9 cellular contexts compared by ENCODE assay signal in genomic region chrX:39613997-39614679, GRCh38.
DNase-seq lines count a peak whose midpoint lies in the region; ATAC-seq and TF ChIP-seq lines count a peak whose summit lies in the region.
"Had no signal": no experiment of that assay in that cellular context is flagged by ENCODE, and none has a peak within 500 bp of the region (broad histone marks: within the 10 kb centered on the region; RNA-seq: fewer than 3 reads in every experiment).

No MANE protein-coding gene starts in this region.

- CTCF ChIA-PET in naive thymus-derived CD4-positive, alpha-beta T cell (lab: Charles Lee): interaction anchor here (1.2 kb wide), 1 partner anchor 16 kb away, joined by 3 read pairs; no protein-coding TSS in a partner anchor

- no peaks in the 10 kb centered on the region for H3K9me3 Mint-ChIP-seq in activated naive CD8-positive, alpha-beta T cell (ENCODE audit: low read depth)
- peaks cover 0 to 3% (median 0%) of the 10 kb centered on the region in 11 donors for H3K9me3 Mint-ChIP-seq in naive thymus-derived CD4-positive, alpha-beta T cell

- H3K4me3 Mint-ChIP-seq in activated naive CD8-positive, alpha-beta T cell: peak overlapping the region; percentile 86
- peak overlapping the region; percentile 80 to 91 (median 87) for H3K4me3 Mint-ChIP-seq in naive thymus-derived CD4-positive, alpha-beta T cell

- no peaks in the 10 kb centered on the region for H3K27me3 Mint-ChIP-seq in activated naive CD8-positive, alpha-beta T cell
- peaks cover 0 to 13% (median 0%) of the 10 kb centered on the region in 5 donors for H3K27me3 Mint-ChIP-seq in naive thymus-derived CD4-positive, alpha-beta T cell

- H3K27ac Mint-ChIP-seq in activated naive CD8-positive, alpha-beta T cell: peak overlapping the region; percentile 98
- peak overlapping the region in 6 of 9 donors; percentile 60 to 83 (median 76) for H3K27ac Mint-ChIP-seq in naive thymus-derived CD4-positive, alpha-beta T cell

- H3K27me3 ChIP-seq in heart left ventricle: peaks cover 0 to 33% (median 0%) of the 10 kb centered on the region in 9 donors
- peaks cover 0 to 5% of the 10 kb centered on the region in 2 donors for H3K27me3 ChIP-seq in right atrium auricular region
- no peaks in the 10 kb centered on the region for H3K27me3 ChIP-seq in naive thymus-derived CD4-positive, alpha-beta T cell (ENCODE audit: control insufficient read depth in 2 of 2, insufficient read depth in 2 of 2, low read length in 2 of 2)
- H3K27me3 ChIP-seq in upper lobe of left lung: no peaks in the 10 kb centered on the region

- ATAC-seq in heart left ventricle (no peak), upper lobe of left lung (ENCODE audit: low FRiP score in 2 of 2) (peak; percentile 23 to 59), HG03025 (IDR thresholded peaks at IDR 0.05; ENCODE audit: low FRiP score, unreplicated experiment) (no peak)
- ATAC-seq in naive thymus-derived CD4-positive, alpha-beta T cell: peak; percentile 60

- POLR2A ChIA-PET in naive thymus-derived CD4-positive, alpha-beta T cell (lab: Charles Lee): interaction anchor here (1.1 kb wide), 1 partner anchor 10 kb away, joined by 5 read pairs; no protein-coding TSS in a partner anchor

- TF ChIP-seq POLR2A in heart left ventricle (IDR thresholded peaks at IDR 0.05) (no peak), upper lobe of left lung (IDR thresholded peaks at IDR 0.05) (no peak)

- no peak for TF ChIP-seq EP300 in upper lobe of left lung (IDR thresholded peaks at IDR 0.05)

- no peaks in the 10 kb centered on the region for H3K36me3 ChIP-seq in heart left ventricle
- H3K36me3 ChIP-seq in right atrium auricular region: no peaks in the 10 kb centered on the region
- no peaks in the 10 kb centered on the region for H3K36me3 ChIP-seq in naive thymus-derived CD4-positive, alpha-beta T cell (ENCODE audit: control insufficient read depth in 2 of 3, insufficient read depth in 3 of 3, low read length in 3 of 3)
- H3K36me3 ChIP-seq in upper lobe of left lung: no peaks in the 10 kb centered on the region

- intact Hi-C loops in heart left ventricle (cut with DNase I): no loop called here
- intact Hi-C loops in naive thymus-derived CD4-positive, alpha-beta T cell (cut with micrococcal nuclease): no loop called here

- H3K4me3 ChIP-seq in heart left ventricle (peak overlapping the region in 10 of 12 donors; percentile 11 to 49 (median 34)), right atrium auricular region (peak overlapping the region in 1 of 2 donors; percentile 34), upper lobe of left lung (peak overlapping the region in 3 of 4 donors; percentile 21 to 31 (median 28))
- H3K4me3 ChIP-seq in naive thymus-derived CD4-positive, alpha-beta T cell (ENCODE audit: low read length): peak overlapping the region; percentile 48

- no peaks in the 10 kb centered on the region for H3K36me3 Mint-ChIP-seq in activated naive CD8-positive, alpha-beta T cell
- H3K36me3 Mint-ChIP-seq in naive thymus-derived CD4-positive, alpha-beta T cell: peaks cover 0 to 7% (median 0%) of the 10 kb centered on the region in 5 donors

- H3K4me1 ChIP-seq in heart left ventricle: peaks cover 0 to 10% (median 0%) of the 10 kb centered on the region in 12 donors
- H3K4me1 ChIP-seq in right atrium auricular region: peaks cover 0 to 10% of the 10 kb centered on the region in 2 donors
- H3K4me1 ChIP-seq in naive thymus-derived CD4-positive, alpha-beta T cell (ENCODE audit: control insufficient read depth in 2 of 2, insufficient read depth in 2 of 2, low read length in 2 of 2): peaks cover 0 to 3% of the 10 kb centered on the region in 2 donors
- H3K4me1 ChIP-seq in upper lobe of left lung: peaks cover 3 to 14% (median 9%) of the 10 kb centered on the region in 4 donors

- no peak for TF ChIP-seq CTCF in heart left ventricle (IDR thresholded peaks at IDR 0.05)
- no peak for TF ChIP-seq CTCF in right atrium auricular region (IDR thresholded peaks at IDR 0.05)
- no peak for TF ChIP-seq CTCF in upper lobe of left lung (IDR thresholded peaks at IDR 0.05)

- H3K4me1 Mint-ChIP-seq in activated naive CD8-positive, alpha-beta T cell (ENCODE audit: low read depth): peaks cover 23% of the 10 kb centered on the region
- H3K4me1 Mint-ChIP-seq in naive thymus-derived CD4-positive, alpha-beta T cell: peaks cover 6 to 19% (median 14%) of the 10 kb centered on the region in 7 donors

- no peak overlapping the region for H3K27ac ChIP-seq in heart left ventricle
- no peak overlapping the region for H3K27ac ChIP-seq in right atrium auricular region
- H3K27ac ChIP-seq in naive thymus-derived CD4-positive, alpha-beta T cell (ENCODE audit: low read depth, low read length): no peak overlapping the region
- H3K27ac ChIP-seq in upper lobe of left lung: peak overlapping the region in 3 of 4 donors; percentile 36 to 58 (median 52)
- H3K27ac ChIP-seq: C4-2B had no signal

- DNase-seq in heart left ventricle (no peak), right atrium auricular region (ENCODE audit: low spot score) (no peak), NCI-H524 (lab: John Stamatoyannopoulos, UW) (peak; percentile 78 to 87), upper lobe of left lung (no peak), HPDE6-E6E7 (ENCODE audit: extremely low spot score) (no peak)
- DNase-seq in naive thymus-derived CD4-positive, alpha-beta T cell: peak in 2 of 9 donors; percentile 33 to 65

- WGBS in heart left ventricle, 4 donors: 20 to 26% (median 25%) methylated on average over 22 to 23 of the region's 23 CpGs
- WGBS in upper lobe of left lung, 2 donors: 6 to 18% methylated on average over 16 to 23 of the region's 23 CpGs

- H3K9me3 ChIP-seq in heart left ventricle (no peaks in the 10 kb centered on the region), right atrium auricular region (no peaks in the 10 kb centered on the region), upper lobe of left lung (no peaks in the 10 kb centered on the region)
- H3K9me3 ChIP-seq in naive thymus-derived CD4-positive, alpha-beta T cell (ENCODE audit: control insufficient read depth in 2 of 3, low read length in 3 of 3): no peaks in the 10 kb centered on the region

Comparison
In these comparisons a context has a peak if more than half of its experiments do, and no peak if none do; other contexts are left out.
1. ATAC-seq: peak in naive thymus-derived CD4-positive, alpha-beta T cell (single experiment) and upper lobe of left lung (2 of 2); none in heart left ventricle (0 of 4) and HG03025 (single experiment).
2. DNase-seq: peak in NCI-H524 (2 of 2); none in heart left ventricle (0 of 5), right atrium auricular region (single experiment), upper lobe of left lung (0 of 2) and HPDE6-E6E7 (single experiment).
3. H3K27ac ChIP-seq: peak in upper lobe of left lung (3 of 4); none in heart left ventricle (0 of 12), right atrium auricular region (0 of 2) and naive thymus-derived CD4-positive, alpha-beta T cell (single experiment).